In genomic region chr9:129761293-129761900, GRCh38 we compare ENCODE assay signal across 12 cellular contexts. TPM values are rescaled to one million over a fixed set of nuclear protein-coding genes. Genes with fewer than 3 reads are reported as not detected.
DNase-seq lines count a peak whose midpoint lies in the region; ATAC-seq and TF ChIP-seq lines count a peak whose summit lies in the region.
"Had no signal": no experiment of that assay in that cellular context is flagged by ENCODE, and none has a peak within 500 bp of the region (broad histone marks: within the 10 kb centered on the region; RNA-seq: fewer than 3 reads in every experiment).

No MANE protein-coding gene starts in this region.

- peak overlapping the region; percentile 28; the same call in 1 of the 2 replicates for H3K9ac ChIP-seq in HCT116 (ENCODE audit: low read length)
- H3K9ac ChIP-seq in mesendoderm (ENCODE audit: low read length): no peak overlapping the region

- POLR2A ChIA-PET in HCT116 (lab: Charles Lee): interaction anchor here (0.7 to 1.3 kb wide), 2 partner anchors 16 to 40 kb away, joined by 3 to 5 read pairs; no protein-coding TSS in a partner anchor
- POLR2A ChIA-PET in naive thymus-derived CD8-positive, alpha-beta T cell (lab: Charles Lee): no interaction called here

- no peaks in the 10 kb centered on the region for H3K27me3 ChIP-seq in HCT116 (ENCODE audit: insufficient read depth, low read length)
- no peaks in the 10 kb centered on the region for H3K27me3 ChIP-seq in mesendoderm (ENCODE audit: insufficient read depth, low read length, poor library complexity)
- H3K27me3 ChIP-seq in tibial nerve: no peaks in the 10 kb centered on the region

- no peaks in the 10 kb centered on the region for H3K27me3 Mint-ChIP-seq in glutamatergic neuron (ENCODE audit: unreplicated experiment)
- peaks cover 15 to 18% of the 10 kb centered on the region in 2 donors for H3K27me3 Mint-ChIP-seq in effector memory CD8-positive, alpha-beta T cell
- H3K27me3 Mint-ChIP-seq in naive thymus-derived CD8-positive, alpha-beta T cell: peaks cover 0 to 3% (median 0%) of the 10 kb centered on the region in 5 donors

- no peak overlapping the region for H2BK15ac ChIP-seq in mesendoderm (replicated peaks; ENCODE audit: low read depth)

- peak overlapping the region; percentile 24 for H3K23ac ChIP-seq in mesendoderm (ENCODE audit: low read length)

- peak overlapping the region; percentile 63 for H3K27ac ChIP-seq in HCT116 (ENCODE audit: low read depth, low read length)
- H3K27ac ChIP-seq in mesendoderm (ENCODE audit: low read depth, low read length): no peak overlapping the region
- peak overlapping the region in 3 of 4 donors; percentile 20 to 88 (median 77) for H3K27ac ChIP-seq in tibial nerve

- H4K5ac ChIP-seq in mesendoderm (ENCODE audit: low read length): no peak overlapping the region

- no peak for TF ChIP-seq EP300 in tibial nerve (IDR thresholded peaks at IDR 0.05)

- no peaks in the 10 kb centered on the region for H3K79me2 ChIP-seq in HCT116 (ENCODE audit: insufficient read depth, low read length)
- no peaks in the 10 kb centered on the region for H3K79me2 ChIP-seq in mesendoderm (ENCODE audit: control insufficient read depth, insufficient read depth, low read length)

- H3K56ac ChIP-seq in mesendoderm (ENCODE audit: low read length): no peak overlapping the region

- RAD21 ChIA-PET in HCT116 (lab: Charles Lee; ENCODE audit: low non-redundant PET in 1 of 2, low total read pairs in 2 of 2, uncharacterized antibody in 2 of 2, unreplicated experiment in 2 of 2): no interaction called here

- no peak overlapping the region for H3K18ac ChIP-seq in mesendoderm (ENCODE audit: low read length)

- no peak overlapping the region for H3K4me3 Mint-ChIP-seq in glutamatergic neuron (ENCODE audit: unreplicated experiment)
- no peak overlapping the region for H3K4me3 Mint-ChIP-seq in effector memory CD8-positive, alpha-beta T cell
- H3K4me3 Mint-ChIP-seq in naive thymus-derived CD8-positive, alpha-beta T cell: no peak overlapping the region
- H3K4me3 Mint-ChIP-seq: activated CD4-positive, alpha-beta memory T cell treated with anti-CD3 and anti-CD28 coated beads for 36 hours had no signal

- H2AK5ac ChIP-seq in mesendoderm (ENCODE audit: low read length): no peak overlapping the region

- H4K8ac ChIP-seq in mesendoderm (ENCODE audit: low read depth, low read length): no peak overlapping the region

- 0 out of 4 replicates have a peak overlapping the region, but pooled peaks of 1 of the 2 experiments have one; percentile 38 for H3K4me3 ChIP-seq in HCT116 (replicated peaks in 1 of 2; ENCODE audit: low read depth in 1 of 2, low read length in 2 of 2)
- no peak overlapping the region for H3K4me3 ChIP-seq in mesendoderm (ENCODE audit: low read length)
- H3K4me3 ChIP-seq in tibial nerve: no peak overlapping the region

- H2BK5ac ChIP-seq in mesendoderm (ENCODE audit: low read length): no peak overlapping the region

- no peaks in the 10 kb centered on the region for H3K36me3 Mint-ChIP-seq in glutamatergic neuron (ENCODE audit: unreplicated experiment)
- no peaks in the 10 kb centered on the region for H3K36me3 Mint-ChIP-seq in effector memory CD8-positive, alpha-beta T cell (ENCODE audit: insufficient read depth)
- no peaks in the 10 kb centered on the region for H3K36me3 Mint-ChIP-seq in naive thymus-derived CD8-positive, alpha-beta T cell
- H3K36me3 Mint-ChIP-seq: activated CD4-positive, alpha-beta memory T cell treated with anti-CD3 and anti-CD28 coated beads for 36 hours had no signal

- H3K4me1 ChIP-seq in HCT116 (ENCODE audit: control insufficient read depth in 1 of 2, insufficient read depth in 2 of 2, low read length in 2 of 2) (peaks cover 31 to 41% of the 10 kb centered on the region in 2 experiments), mesendoderm (ENCODE audit: control insufficient read depth, low read depth, low read length) (peaks cover 1% of the 10 kb centered on the region), tibial nerve (peaks cover 0 to 37% (median 7%) of the 10 kb centered on the region in 4 donors)

- no peak overlapping the region for H2AFZ ChIP-seq in HCT116 (ENCODE audit: low read depth, low read length, poor library complexity, severe bottlenecking)

- H3K79me1 ChIP-seq in mesendoderm (ENCODE audit: low read length): no peaks in the 10 kb centered on the region

- no CpG with 5 or more reads among the region's 11 CpGs for WGBS in mesendoderm (ENCODE audit: extremely low coverage, insufficient coverage, low lambda C conversion rate)
- 60 to 64% methylated on average over 11 of the region's 11 CpGs for WGBS in tibial nerve, 2 donors

- H3K4me2 ChIP-seq in HCT116 (ENCODE audit: low read length) (peak overlapping the region; percentile 74), mesendoderm (ENCODE audit: low read length) (no peak overlapping the region)

- no peak overlapping the region for H3K4ac ChIP-seq in mesendoderm (ENCODE audit: low read depth, low read length)

- TF ChIP-seq POLR2A in HCT116 (IDR thresholded peaks at IDR 0.05; ENCODE audit: borderline replicate concordance, extremely low read depth, insufficient read depth, insufficient read length) (no peak), tibial nerve (IDR thresholded peaks at IDR 0.05) (no peak)

- ATAC-seq in HCT116 (no peak), esophagus mucosa (peak; percentile 6), GM21529 (IDR thresholded peaks at IDR 0.05; ENCODE audit: unreplicated experiment) (no peak)
- no peak for ATAC-seq in effector memory CD8-positive, alpha-beta T cell (replicated peaks)
- ATAC-seq in naive thymus-derived CD8-positive, alpha-beta T cell: no peak
- ATAC-seq: stimulated activated naive CD8-positive, alpha-beta T cell treated with anti-CD3 and anti-CD28 coated beads, Interleukin-15, Interleukin-2, amounts not matched to agents 100 U/mL and 50 U/mL, for 24 hours had no signal

- BruUV-seq in HCT116 (replicated peaks; lab: Mats Ljungman, UMichigan): no TSS peak

- intact Hi-C loops in HCT116 (cut with micrococcal nuclease): no loop called here

- H3K9me3 ChIP-seq in HCT116 (ENCODE audit: control insufficient read depth in 1 of 2, insufficient read depth in 1 of 2, low read depth in 1 of 2, low read length in 2 of 2): no peaks in the 10 kb centered on the region
- H3K9me3 ChIP-seq in tibial nerve: no peaks in the 10 kb centered on the region

- no peak for DNase-seq in HCT116 (ENCODE audit: low read depth, low spot score)
- DNase-seq in mesendoderm: no peak
- DNase-seq in tibial nerve (ENCODE audit: low spot score in 2 of 2): no peak
- no peak for DNase-seq in glutamatergic neuron
- no peak for DNase-seq in effector memory CD8-positive, alpha-beta T cell
- no peak for DNase-seq in naive thymus-derived CD8-positive, alpha-beta T cell
- DNase-seq: activated CD4-positive, alpha-beta memory T cell treated with anti-CD3 and anti-CD28 coated beads for 36 hours; amygdala; NCI-H187; stimulated activated naive CD8-positive, alpha-beta T cell treated with anti-CD3 and anti-CD28 coated beads, Interleukin-15, Interleukin-2, amounts not matched to agents 100 U/mL and 50 U/mL, for 24 hours had no signal

- H3K9me2 ChIP-seq in HCT116 (ENCODE audit: insufficient read depth): no peaks in the 10 kb centered on the region

- peaks cover 1% of the 10 kb centered on the region for H3K9me3 Mint-ChIP-seq in glutamatergic neuron (ENCODE audit: unreplicated experiment)
- no peaks in the 10 kb centered on the region for H3K9me3 Mint-ChIP-seq in effector memory CD8-positive, alpha-beta T cell
- H3K9me3 Mint-ChIP-seq in naive thymus-derived CD8-positive, alpha-beta T cell: no peaks in the 10 kb centered on the region
- H3K9me3 Mint-ChIP-seq: activated CD4-positive, alpha-beta memory T cell treated with anti-CD3 and anti-CD28 coated beads for 36 hours had no signal

- TF ChIP-seq CTCF in HCT116 (IDR thresholded peaks at IDR 0.05 in 2 of 3, conservative IDR thresholded peaks at IDR 0.05 in 1 of 3; ENCODE audit: borderline replicate concordance in 1 of 3, insufficient read depth in 1 of 3, low read depth in 2 of 3, low read length in 2 of 3): no peak
- no peak for TF ChIP-seq CTCF in tibial nerve (IDR thresholded peaks at IDR 0.05)
- no peak for TF ChIP-seq CTCF in glutamatergic neuron (IDR thresholded peaks at IDR 0.05; ENCODE audit: partially characterized antibody, unreplicated experiment)

- TF ChIP-seq RAD21 in HCT116 (IDR thresholded peaks at IDR 0.05; ENCODE audit: low read depth): no peak

- H3K27ac Mint-ChIP-seq in glutamatergic neuron (ENCODE audit: unreplicated experiment): no peak overlapping the region
- H3K27ac Mint-ChIP-seq in effector memory CD8-positive, alpha-beta T cell: no peak overlapping the region
- peak overlapping the region in 1 of 10 donors; percentile 62 for H3K27ac Mint-ChIP-seq in naive thymus-derived CD8-positive, alpha-beta T cell
- H3K27ac Mint-ChIP-seq: activated CD4-positive, alpha-beta memory T cell treated with anti-CD3 and anti-CD28 coated beads for 36 hours had no signal

- no peaks in the 10 kb centered on the region for H4K20me1 ChIP-seq in HCT116 (ENCODE audit: insufficient read depth)

- no peak overlapping the region for H2BK120ac ChIP-seq in mesendoderm (ENCODE audit: low read depth, low read length)

- CTCF ChIA-PET in HCT116 (lab: Charles Lee): no interaction called here

- H3K4me1 Mint-ChIP-seq in glutamatergic neuron (ENCODE audit: low read depth, unreplicated experiment): peaks cover 8% of the 10 kb centered on the region
- peaks cover 3 to 6% of the 10 kb centered on the region in 2 donors for H3K4me1 Mint-ChIP-seq in effector memory CD8-positive, alpha-beta T cell (ENCODE audit: low read depth in 2 of 2)
- peaks cover 7 to 14% (median 14%) of the 10 kb centered on the region in 4 donors for H3K4me1 Mint-ChIP-seq in naive thymus-derived CD8-positive, alpha-beta T cell

- H3K36me3 ChIP-seq in HCT116 (ENCODE audit: control insufficient read depth in 1 of 2, insufficient read depth in 2 of 2, low read length in 2 of 2): no peaks in the 10 kb centered on the region
- no peaks in the 10 kb centered on the region for H3K36me3 ChIP-seq in mesendoderm (ENCODE audit: control insufficient read depth, insufficient read depth, low read length)
- H3K36me3 ChIP-seq in tibial nerve: no peaks in the 10 kb centered on the region

TF ChIP-seq in HCT116, 20 proteins besides CTCF, POLR2A, EP300 and RAD21 (continues in another document):
- no peak for TF ChIP-seq SP1 (IDR thresholded peaks at IDR 0.05; ENCODE audit: low read depth)

RNA-seq across cellular contexts. Expression of gene PTGES, which starts 8.6 kb away (rescaled TPM):
- total RNA-seq in HCT116 (2021; ENCODE audit: unreplicated experiment) (17.2 TPM), esophagus mucosa (9.1 TPM), tibial nerve (10 to 100 TPM; 14.7 to 33.0 (median 25.7) TPM), glutamatergic neuron (ENCODE audit: unreplicated experiment) (1.0 TPM)
- 16.8 and 19.0 TPM in 2 replicates for polyA plus RNA-seq in HCT116 (2012)
- polyA plus RNA-seq in mesendoderm (2013, experiment 1 of 2): 1.2 TPM
- 1.0 TPM for polyA plus RNA-seq in mesendoderm (2013, experiment 2 of 2)
- not detected for total RNA-seq in naive thymus-derived CD8-positive, alpha-beta T cell
- polyA plus RNA-seq in naive thymus-derived CD8-positive, alpha-beta T cell: under 1 TPM in 1 of 3 donors, not detected in 2; 0.16 TPM
- total RNA-seq: activated CD4-positive, alpha-beta memory T cell treated with anti-CD3 and anti-CD28 coated beads for 36 hours had no signal

RNA-seq across cellular contexts. Expression of gene TOR1B, which starts 41.6 kb away (rescaled TPM):
- 19.0 TPM for total RNA-seq in HCT116 (2021; ENCODE audit: unreplicated experiment)
- 12.2 and 13.8 TPM in 2 replicates for polyA plus RNA-seq in HCT116 (2012)
- total RNA-seq in esophagus mucosa: 11.7 TPM
- 9.3 TPM for polyA plus RNA-seq in mesendoderm (2013, experiment 1 of 2)
- 10.5 TPM for polyA plus RNA-seq in mesendoderm (2013, experiment 2 of 2)
- 10 to 100 TPM; 19.2 to 41.2 (median 23.0) TPM for total RNA-seq in tibial nerve
- total RNA-seq in glutamatergic neuron (ENCODE audit: unreplicated experiment): 33.5 TPM
- 10 to 100 TPM; 27.1 to 27.8 TPM for total RNA-seq in naive thymus-derived CD8-positive, alpha-beta T cell
- 10 to 100 TPM; 12.3 to 20.2 (median 13.3) TPM for polyA plus RNA-seq in naive thymus-derived CD8-positive, alpha-beta T cell
